Comparison of ENCODE assay signal across 34 cellular contexts in genomic region chr2:107354143-107354542, GRCh38.
"Had no signal": no experiment of that assay in that cellular context is flagged by ENCODE, and none has a peak within 500 bp of the region (broad histone marks: within the 10 kb centered on the region; RNA-seq: fewer than 3 reads in every experiment).

No MANE protein-coding gene starts in this region.

- H3K27ac ChIP-seq: KMS-11 had no signal

- H3K9ac ChIP-seq: KMS-11 had no signal

- H3K4me3 ChIP-seq: MG63 had no signal

- H3K27me3 ChIP-seq: MG63 had no signal

- H3K4me2 ChIP-seq: KMS-11 had no signal

- DNase-seq: Karpas-422, Kasumi-1, MG63, MM.1S, MV-4-11, NCI-H1048, NCI-H1092, NCI-H1092 treated with DMSO at 0.1 percent for 48 hours, NCI-H1105, NCI-H1105 treated with DMSO at 0.1 percent for 48 hours, NCI-H1417, NCI-H1417 treated with DMSO at 0.1 percent for 48 hours, NCI-H1436, NCI-H1436 treated with DMSO at 0.1 percent for 48 hours, NCI-H1694, NCI-H1694 treated with DMSO at 0.1 percent for 48 hours, NCI-H187, NCI-H187 treated with DMSO at 0.1 percent for 48 hours, NCI-H1930, NCI-H2029, NCI-H2029 treated with DMSO at 0.1 percent for 48 hours, NCI-H2081, NCI-H2081 treated with DMSO at 0.1 percent for 48 hours, NCI-H2107, NCI-H2171, NCI-H2171 treated with DMSO at 0.1 percent for 48 hours, NCI-H2227 treated with DMSO at 0.1 percent for 48 hours, NCI-H226, NCI-H345, NCI-H446, NCI-H446 treated with DMSO at 0.1 percent for 48 hours, NCI-H510A, NCI-H510A treated with DMSO at 0.1 percent for 48 hours had no signal

- H3K36me3 ChIP-seq: MG63 had no signal

- H3K9me3 ChIP-seq: MG63 had no signal
